ENCODE assay signal across 1 cellular context in the genomic region with DNA sequence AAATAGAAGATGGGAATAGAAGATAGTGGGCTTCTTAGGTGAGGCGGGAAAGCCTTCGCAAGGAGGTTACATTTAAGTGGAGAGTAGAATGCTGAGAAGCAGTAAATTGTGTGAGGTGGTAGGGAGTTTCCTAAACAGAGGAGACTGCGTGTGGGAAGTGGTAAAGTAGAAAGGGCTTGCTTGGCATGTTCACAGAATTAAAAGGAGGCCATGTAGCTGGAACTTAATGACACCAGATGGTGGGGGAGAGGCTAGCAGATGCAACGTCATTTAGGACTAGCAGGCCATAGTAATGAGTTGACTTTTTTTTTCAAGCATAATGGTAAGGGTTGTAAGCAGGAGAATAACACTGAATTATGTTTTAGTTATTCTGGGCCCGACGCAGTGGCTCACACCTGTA.
TF ChIP-seq lines count a peak whose summit lies in the region.

No MANE protein-coding gene starts in this region.

TF ChIP-seq in GM12878, 131 proteins besides CTCF, POLR2A, EP300 and RAD21:
- TF ChIP-seq ZNF207 (IDR thresholded peaks at IDR 0.05; ENCODE audit: borderline replicate concordance) (no peak), POLR2AphosphoS5 (IDR thresholded peaks at IDR 0.05; ENCODE audit: low read length) (no peak), POLR2AphosphoS2 (IDR thresholded peaks at IDR 0.05; ENCODE audit: low read depth, low read length) (no peak), TCF12 (IDR thresholded peaks at IDR 0.05; ENCODE audit: low read depth, low read length) (no peak), DPF2 (IDR thresholded peaks at IDR 0.05) (no peak)
- TF ChIP-seq, protein P1, sequence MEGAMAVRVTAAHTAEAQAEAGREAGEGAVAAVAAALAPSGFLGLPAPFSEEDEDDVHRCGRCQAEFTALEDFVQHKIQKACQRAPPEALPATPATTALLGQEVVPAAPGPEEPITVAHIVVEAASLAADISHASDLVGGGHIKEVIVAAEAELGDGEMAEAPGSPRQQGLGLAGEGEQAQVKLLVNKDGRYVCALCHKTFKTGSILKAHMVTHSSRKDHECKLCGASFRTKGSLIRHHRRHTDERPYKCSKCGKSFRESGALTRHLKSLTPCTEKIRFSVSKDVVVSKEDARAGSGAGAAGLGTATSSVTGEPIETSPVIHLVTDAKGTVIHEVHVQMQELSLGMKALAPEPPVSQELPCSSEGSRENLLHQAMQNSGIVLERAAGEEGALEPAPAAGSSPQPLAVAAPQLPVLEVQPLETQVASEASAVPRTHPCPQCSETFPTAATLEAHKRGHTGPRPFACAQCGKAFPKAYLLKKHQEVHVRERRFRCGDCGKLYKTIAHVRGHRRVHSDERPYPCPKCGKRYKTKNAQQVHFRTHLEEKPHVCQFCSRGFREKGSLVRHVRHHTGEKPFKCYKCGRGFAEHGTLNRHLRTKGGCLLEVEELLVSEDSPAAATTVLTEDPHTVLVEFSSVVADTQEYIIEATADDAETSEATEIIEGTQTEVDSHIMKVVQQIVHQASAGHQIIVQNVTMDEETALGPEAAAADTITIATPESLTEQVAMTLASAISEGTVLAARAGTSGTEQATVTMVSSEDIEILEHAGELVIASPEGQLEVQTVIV (IDR thresholded peaks at IDR 0.05; ENCODE audit: borderline replicate concordance, partially characterized antibody): no peak
- TF ChIP-seq, protein P2, sequence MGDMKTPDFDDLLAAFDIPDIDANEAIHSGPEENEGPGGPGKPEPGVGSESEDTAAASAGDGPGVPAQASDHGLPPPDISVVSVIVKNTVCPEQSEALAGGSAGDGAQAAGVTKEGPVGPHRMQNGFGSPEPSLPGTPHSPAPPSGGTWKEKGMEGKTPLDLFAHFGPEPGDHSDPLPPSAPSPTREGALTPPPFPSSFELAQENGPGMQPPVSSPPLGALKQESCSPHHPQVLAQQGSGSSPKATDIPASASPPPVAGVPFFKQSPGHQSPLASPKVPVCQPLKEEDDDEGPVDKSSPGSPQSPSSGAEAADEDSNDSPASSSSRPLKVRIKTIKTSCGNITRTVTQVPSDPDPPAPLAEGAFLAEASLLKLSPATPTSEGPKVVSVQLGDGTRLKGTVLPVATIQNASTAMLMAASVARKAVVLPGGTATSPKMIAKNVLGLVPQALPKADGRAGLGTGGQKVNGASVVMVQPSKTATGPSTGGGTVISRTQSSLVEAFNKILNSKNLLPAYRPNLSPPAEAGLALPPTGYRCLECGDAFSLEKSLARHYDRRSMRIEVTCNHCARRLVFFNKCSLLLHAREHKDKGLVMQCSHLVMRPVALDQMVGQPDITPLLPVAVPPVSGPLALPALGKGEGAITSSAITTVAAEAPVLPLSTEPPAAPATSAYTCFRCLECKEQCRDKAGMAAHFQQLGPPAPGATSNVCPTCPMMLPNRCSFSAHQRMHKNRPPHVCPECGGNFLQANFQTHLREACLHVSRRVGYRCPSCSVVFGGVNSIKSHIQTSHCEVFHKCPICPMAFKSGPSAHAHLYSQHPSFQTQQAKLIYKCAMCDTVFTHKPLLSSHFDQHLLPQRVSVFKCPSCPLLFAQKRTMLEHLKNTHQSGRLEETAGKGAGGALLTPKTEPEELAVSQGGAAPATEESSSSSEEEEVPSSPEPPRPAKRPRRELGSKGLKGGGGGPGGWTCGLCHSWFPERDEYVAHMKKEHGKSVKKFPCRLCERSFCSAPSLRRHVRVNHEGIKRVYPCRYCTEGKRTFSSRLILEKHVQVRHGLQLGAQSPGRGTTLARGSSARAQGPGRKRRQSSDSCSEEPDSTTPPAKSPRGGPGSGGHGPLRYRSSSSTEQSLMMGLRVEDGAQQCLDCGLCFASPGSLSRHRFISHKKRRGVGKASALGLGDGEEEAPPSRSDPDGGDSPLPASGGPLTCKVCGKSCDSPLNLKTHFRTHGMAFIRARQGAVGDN (IDR thresholded peaks at IDR 0.05): no peak
- TF ChIP-seq, protein P3, sequence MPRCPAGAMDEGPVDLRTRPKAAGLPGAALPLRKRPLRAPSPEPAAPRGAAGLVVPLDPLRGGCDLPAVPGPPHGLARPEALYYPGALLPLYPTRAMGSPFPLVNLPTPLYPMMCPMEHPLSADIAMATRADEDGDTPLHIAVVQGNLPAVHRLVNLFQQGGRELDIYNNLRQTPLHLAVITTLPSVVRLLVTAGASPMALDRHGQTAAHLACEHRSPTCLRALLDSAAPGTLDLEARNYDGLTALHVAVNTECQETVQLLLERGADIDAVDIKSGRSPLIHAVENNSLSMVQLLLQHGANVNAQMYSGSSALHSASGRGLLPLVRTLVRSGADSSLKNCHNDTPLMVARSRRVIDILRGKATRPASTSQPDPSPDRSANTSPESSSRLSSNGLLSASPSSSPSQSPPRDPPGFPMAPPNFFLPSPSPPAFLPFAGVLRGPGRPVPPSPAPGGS (IDR thresholded peaks at IDR 0.05; ENCODE audit: borderline replicate concordance, insufficient read depth, low read depth, low read length, poor library complexity, severe bottlenecking): no peak
